In genomic region chr10:73874267-73875138, GRCh38 we compare ENCODE assay signal across 8 cellular contexts. TPM values are rescaled to one million over a fixed set of nuclear protein-coding genes. Genes with fewer than 3 reads are reported as not detected.
DNase-seq lines count a peak whose midpoint lies in the region; ATAC-seq and TF ChIP-seq lines count a peak whose summit lies in the region.

Gene CAMK2G (minus strand): TSS chr10:73874555. CDS start chr10:73874461, 94 bp downstream.

- peaks cover 50 to 78% (median 52%) of the 10 kb centered on the region in 3 donors for H3K4me1 Mint-ChIP-seq in CD8-positive, alpha-beta memory T cell

- H3K4me2 ChIP-seq in PC-9, result peak within 1 kb of the TSS; percentile 98

- H3K4me3 Mint-ChIP-seq in CD8-positive, alpha-beta memory T cell, result peak within 1 kb of the TSS; percentile 85 to 98 (median 89)

- BruUV-seq in PC-9 (replicated peaks; lab: Mats Ljungman, UMichigan), result no TSS peak

- DNase-seq in CD8-positive, alpha-beta memory T cell, result peak; percentile 76 to 91 (median 82)
- DNase-seq in HT1080 (ENCODE audit: low read depth) (peak; percentile 71), PC-9 (peak; percentile 69 to 86), activated T-cell treated with anti-CD3 and anti-CD28 coated beads for 48 hours (ENCODE audit: low read depth) (peak; percentile 77), epithelial cell of proximal tubule (ENCODE audit: low read depth) (no peak)
- peak; percentile 82 for DNase-seq in stimulated activated CD8-positive, alpha-beta memory T cell treated with anti-CD3 and anti-CD28 coated beads, Interleukin-4, amount 100 ng/mL, for 48 hours

- H3K9me3 Mint-ChIP-seq in CD8-positive, alpha-beta memory T cell, result no peaks in the 10 kb centered on the region

- intact Hi-C loops in PC-9 (cut with micrococcal nuclease; ENCODE audit: unreplicated experiment), result loop anchor here (5.0 kb wide), 2 partner anchors 87 to 222 kb away; partner anchors contain the start of gene ZSWIM8

- no peaks in the 10 kb centered on the region for H3K9me3 ChIP-seq in CD8-positive, alpha-beta memory T cell (ENCODE audit: low read length)
- no peaks in the 10 kb centered on the region for H3K9me3 ChIP-seq in PC-9 (ENCODE audit: insufficient read depth, low read depth)
- no peaks in the 10 kb centered on the region for H3K9me3 ChIP-seq in mucosa of stomach (ENCODE audit: control insufficient read depth, low read length)

- H4K20me1 ChIP-seq in PC-9 (ENCODE audit: insufficient read depth), result peaks cover 15% of the 10 kb centered on the region

- H3K36me3 ChIP-seq in CD8-positive, alpha-beta memory T cell (ENCODE audit: insufficient read depth, low read length), result peaks cover 9% of the 10 kb centered on the region
- H3K36me3 ChIP-seq in PC-9 (ENCODE audit: low read depth) (peaks cover 27% of the 10 kb centered on the region), mucosa of stomach (ENCODE audit: control insufficient read depth, insufficient read depth, low read length) (no peaks in the 10 kb centered on the region)

- H3K27me3 Mint-ChIP-seq in CD8-positive, alpha-beta memory T cell, result no peaks in the 10 kb centered on the region

- H2AFZ ChIP-seq in PC-9, result peak within 1 kb of the TSS; percentile 80

- peaks cover 0 to 36% (median 4%) of the 10 kb centered on the region in 3 donors for H3K36me3 Mint-ChIP-seq in CD8-positive, alpha-beta memory T cell

- H3K9me2 ChIP-seq in PC-9 (ENCODE audit: insufficient read depth), result no peaks in the 10 kb centered on the region

- H3K4me3 ChIP-seq in CD8-positive, alpha-beta memory T cell (ENCODE audit: low read length), result peak within 1 kb of the TSS; percentile 69
- H3K4me3 ChIP-seq in PC-9, result peak within 1 kb of the TSS; percentile 64
- peak within 1 kb of the TSS; percentile 71 for H3K4me3 ChIP-seq in epithelial cell of proximal tubule (ENCODE audit: low read depth, low read length)
- H3K4me3 ChIP-seq in mucosa of stomach (ENCODE audit: low read length), result peak within 1 kb of the TSS; percentile 4

- H3K4me1 ChIP-seq in CD8-positive, alpha-beta memory T cell (ENCODE audit: insufficient read depth, low read length), result peaks cover 57% of the 10 kb centered on the region
- peaks cover 73% of the 10 kb centered on the region for H3K4me1 ChIP-seq in PC-9 (replicated peaks; ENCODE audit: insufficient read depth)
- H3K4me1 ChIP-seq in mucosa of stomach (ENCODE audit: control insufficient read depth, insufficient read depth, low read length), result peaks cover 45% of the 10 kb centered on the region

- H3K27ac ChIP-seq in CD8-positive, alpha-beta memory T cell (ENCODE audit: low read depth, low read length), result peak within 1 kb of the TSS; percentile 78
- peak within 1 kb of the TSS; percentile 88 for H3K27ac ChIP-seq in PC-9

- peaks cover 64% of the 10 kb centered on the region for H3F3A ChIP-seq in PC-9 (ENCODE audit: insufficient read depth, low read depth)

- CTCF ChIA-PET in CD8-positive, alpha-beta memory T cell (lab: Charles Lee), result interaction anchor here (0.6 to 8.3 kb wide), 9 partner anchors 12 to 117 kb away, joined by 3 to 201 read pairs (median 5); a partner anchor contains a TSS
- CTCF ChIA-PET in PC-9 (lab: Charles Lee), result interaction anchor here (0.6 to 1.6 kb wide), 2 partner anchors 25 to 365 kb away, joined by 4 to 6 read pairs; no protein-coding TSS in a partner anchor

- TF ChIP-seq CTCF in PC-9 (conservative IDR thresholded peaks at IDR 0.05) (no peak), epithelial cell of proximal tubule (conservative IDR thresholded peaks at IDR 0.05; ENCODE audit: low read depth, low read length) (no peak)

- H3K27me3 ChIP-seq in CD8-positive, alpha-beta memory T cell (ENCODE audit: insufficient read depth, low read length, poor library complexity, severe bottlenecking), result no peaks in the 10 kb centered on the region
- no peaks in the 10 kb centered on the region for H3K27me3 ChIP-seq in PC-9 (ENCODE audit: insufficient read depth, low read depth)
- no peaks in the 10 kb centered on the region for H3K27me3 ChIP-seq in mucosa of stomach (ENCODE audit: control insufficient read depth, insufficient read depth, low read length)

- H3K27ac Mint-ChIP-seq in CD8-positive, alpha-beta memory T cell, result peak within 1 kb of the TSS; percentile 86 to 97 (median 92)

- POLR2A ChIA-PET in CD8-positive, alpha-beta memory T cell (lab: Charles Lee), result interaction anchor here (1.0 to 2.1 kb wide), 6 partner anchors 8 to 102 kb away, joined by 3 to 10 read pairs (median 5); a partner anchor contains a TSS
- POLR2A ChIA-PET in PC-9 (lab: Charles Lee; ENCODE audit: unreplicated experiment), result interaction anchor here (0.6 to 0.8 kb wide), 4 partner anchors 13 to 36 kb away, joined by 3 to 8 read pairs (median 4); partner anchors contain the start of gene PLAU

- peaks cover 40% of the 10 kb centered on the region for H3K79me2 ChIP-seq in PC-9 (ENCODE audit: low read depth)

- ATAC-seq in GM19463 (IDR thresholded peaks at IDR 0.05; ENCODE audit: unreplicated experiment), result peak; percentile 84

- H3K9ac ChIP-seq in mucosa of stomach (ENCODE audit: low read length), result peak within 1 kb of the TSS; percentile 39

RNA-seq across cellular contexts. Expression of gene CAMK2G, which starts in this region (rescaled TPM):
- total RNA-seq in CD8-positive, alpha-beta memory T cell, result 10 to 100 TPM; 17.3 to 17.5 TPM
- 8.1 TPM for polyA plus RNA-seq in CD8-positive, alpha-beta memory T cell
- 27.5 and 32.4 TPM in 2 replicates for total RNA-seq in HT1080 (2014; rRNA removed; shearing (Covaris generic))
- 27.8 and 34.2 TPM in 2 replicates for polyA plus RNA-seq in HT1080 (2015; cell fraction: cytosol; rRNA removed)
- polyA plus RNA-seq in HT1080 (2015; cell fraction: nucleus; rRNA removed), result 62.4 and 65.4 TPM in 2 replicates
- 125 and 147 TPM in 2 replicates for total RNA-seq in PC-9 (2021)
- total RNA-seq in epithelial cell of proximal tubule, result 15.2 and 17.0 TPM in 2 replicates

Comparison
In these comparisons a context has a peak if more than half of its experiments do, and no peak if none do; other contexts are left out.
1. H3K4me3 ChIP-seq: peak in every context shown above with its lines; median percentile 71 in epithelial cell of proximal tubule; 69 in CD8-positive, alpha-beta memory T cell; 64 in PC-9; 4 in mucosa of stomach.